ENCODE assay signal across 20 cellular contexts in the genomic region with DNA sequence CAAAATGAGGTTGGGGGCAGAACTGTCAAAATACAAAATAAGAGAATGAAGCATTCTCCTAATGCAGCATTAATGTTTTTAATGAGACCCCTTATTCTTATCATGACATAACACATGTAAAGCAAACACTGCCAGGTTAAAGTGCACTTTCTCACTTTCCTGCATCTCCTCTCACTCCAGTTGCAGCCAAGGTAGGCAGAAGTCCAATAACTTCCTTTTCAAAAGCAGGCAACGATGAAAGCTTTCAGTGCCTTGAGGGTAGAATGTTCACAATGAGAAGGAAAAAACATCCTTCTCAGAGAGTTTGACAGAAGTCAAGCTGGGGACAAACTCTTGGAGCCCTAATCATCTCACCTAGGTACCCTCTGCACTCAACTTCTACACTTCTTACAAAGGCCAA.
"Had no signal": no experiment of that assay in that cellular context is flagged by ENCODE, and none has a peak within 500 bp of the region (broad histone marks: within the 10 kb centered on the region; RNA-seq: fewer than 3 reads in every experiment).

No MANE protein-coding gene starts in this region.

- DNase-seq: cerebellar nuclear complex; cortex of kidney; effector memory CD8-positive, alpha-beta T cell; mesendoderm; naive B cell; sigmoid colon; spleen; stimulated activated CD4-positive, alpha-beta T cell treated with anti-CD3 and anti-CD28 coated beads, Interleukin-4, amount 100 ng/mL, for 4 hours; stimulated activated naive B cell treated with anti-CD40 and anti-IgM and Interleukin-4, amounts not matched to agents 10 μg/mL and 1 μg/mL and 100 μg/mL, for 72 hours; upper lobe of left lung; uterus had no signal

- H3K79me2 ChIP-seq: parathyroid adenoma had no signal

- ATAC-seq: effector memory CD8-positive, alpha-beta T cell; natural killer cell treated with Interleukin-12 subunit alpha and Interleukin-12 subunit beta and Interleukin-15 and Interleukin-18, amount 100 ng/mL, for 72 hours; stimulated activated naive B cell treated with anti-CD40 and anti-IgM and Interleukin-4, amounts not matched to agents 10 μg/mL and 1 μg/mL and 100 μg/mL, for 72 hours had no signal

- FAIRE-seq: endometrium, frontal cortex, keratinocyte had no signal

- H3K4me3 ChIP-seq: neural progenitor cell, right atrium auricular region, sigmoid colon, spleen, thoracic aorta, tibial nerve, upper lobe of left lung, uterus had no signal

- H3K27ac ChIP-seq: neural progenitor cell, parathyroid adenoma, right atrium auricular region, sigmoid colon, spleen, thoracic aorta, tibial nerve, upper lobe of left lung, uterus had no signal

- H2AFZ ChIP-seq: neural progenitor cell, parathyroid adenoma had no signal

- H3K4me1 ChIP-seq: parathyroid adenoma, spleen, tibial nerve, upper lobe of left lung, uterus had no signal

- H3K9me3 ChIP-seq: right atrium auricular region, sigmoid colon, spleen, thoracic aorta, tibial nerve, upper lobe of left lung, uterus had no signal

- H3K27me3 ChIP-seq: neural progenitor cell, right atrium auricular region, sigmoid colon, spleen, tibial nerve, upper lobe of left lung, uterus had no signal

- H3K36me3 ChIP-seq: neural progenitor cell, thoracic aorta, uterus had no signal

- H3K9ac ChIP-seq: neural progenitor cell, parathyroid adenoma had no signal

- H3K4me2 ChIP-seq: neural progenitor cell had no signal
